ENCODE assay signal across 8 cellular contexts in the genomic region with DNA sequence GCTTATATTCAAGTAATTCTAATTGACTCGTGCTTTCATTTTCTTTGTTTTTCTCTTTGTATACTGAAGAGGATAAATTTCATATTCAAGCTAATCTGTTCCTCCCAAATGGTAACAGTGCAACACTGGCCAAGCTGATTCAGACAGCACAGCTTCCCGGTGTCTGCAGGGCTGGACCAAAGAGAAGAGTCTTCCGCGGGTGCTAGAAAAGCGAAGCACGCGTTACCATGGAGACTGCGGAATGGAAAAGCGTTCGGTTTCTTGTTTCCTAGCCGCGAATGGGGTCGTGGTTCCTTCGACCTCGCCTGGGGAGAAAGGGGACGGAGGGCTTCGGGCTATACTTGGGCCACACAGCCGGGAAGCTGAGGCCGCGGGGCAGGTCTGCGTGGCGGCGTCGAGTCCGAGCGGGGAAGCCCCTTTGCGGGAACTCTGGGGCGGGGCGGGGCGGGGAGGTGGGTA. TPM values are rescaled to one million over a fixed set of nuclear protein-coding genes. Genes with fewer than 3 reads are reported as not detected.
A peak's percentile ranks its signal among the peaks of the same experiment; 100 is the strongest.
DNase-seq lines count a peak whose midpoint lies in the region; ATAC-seq and TF ChIP-seq lines count a peak whose summit lies in the region.

No MANE protein-coding gene starts in this region.

- ATAC-seq in GM21526 (IDR thresholded peaks at IDR 0.05; ENCODE audit: low FRiP score, unreplicated experiment), result no peak

- intact Hi-C loops in CD14-positive monocyte (cut with micrococcal nuclease), result no loop called here

- H3K9me3 ChIP-seq in iPS-20b (ENCODE audit: insufficient read depth, low read depth, low read length) (no peaks in the 10 kb centered on the region), skeletal muscle tissue (ENCODE audit: control insufficient read depth in 3 of 3, low read length in 3 of 3) (no peaks in the 10 kb centered on the region), Karpas-422 (ENCODE audit: low read length) (no peaks in the 10 kb centered on the region)

- TF ChIP-seq CTCF in CD14-positive monocyte (IDR thresholded peaks at IDR 0.05) (no peak), brain (conservative IDR thresholded peaks at IDR 0.05) (no peak)

- H3K4me1 Mint-ChIP-seq in CD14-positive monocyte (peaks cover 10% of the 10 kb centered on the region), brain (peaks cover 21% of the 10 kb centered on the region)

- H3K27ac ChIP-seq in iPS-20b (ENCODE audit: low read length), result no peak overlapping the region
- H3K27ac ChIP-seq in skeletal muscle tissue (ENCODE audit: low read depth, low read length), result no peak overlapping the region
- no peak overlapping the region for H3K27ac ChIP-seq in Karpas-422 (ENCODE audit: low read length)

- no peak for DNase-seq in CD14-positive monocyte (ENCODE audit: low spot score)
- DNase-seq in HUDEP-2 (lab: John Stamatoyannopoulos, UW; ENCODE audit: unreplicated experiment in 76 of 76), result peak in 66 of 76 experiments; percentile 17 to 80 (median 51)
- DNase-seq in T follicular helper cell (ENCODE audit: low read depth), result peak; percentile 23
- DNase-seq in Karpas-422, result no peak

- H3K27ac Mint-ChIP-seq in CD14-positive monocyte (peak overlapping the region in 3 of 7 donors; percentile 7 to 66 (median 46)), brain (peak overlapping the region; percentile 53 to 95 (median 86))

- H4K20me1 ChIP-seq in Karpas-422 (ENCODE audit: insufficient read depth, low read depth, low read length), result no peaks in the 10 kb centered on the region

- H3K27me3 Mint-ChIP-seq in CD14-positive monocyte (ENCODE audit: low read depth in 3 of 3) (peaks cover 35 to 66% (median 53%) of the 10 kb centered on the region in 3 donors), brain (peaks cover 33% of the 10 kb centered on the region)

- no peaks in the 10 kb centered on the region for H3K79me2 ChIP-seq in Karpas-422 (ENCODE audit: low read length)

- H3K9me3 Mint-ChIP-seq in CD14-positive monocyte (peaks cover 7 to 21% (median 13%) of the 10 kb centered on the region in 7 donors), brain (no peaks in the 10 kb centered on the region)

- H3K27me3 ChIP-seq in iPS-20b (ENCODE audit: insufficient read depth, low read length) (peaks cover 92% of the 10 kb centered on the region), skeletal muscle tissue (ENCODE audit: control insufficient read depth in 3 of 3, insufficient read depth in 3 of 3, low read length in 3 of 3) (peaks cover 15 to 39% (median 31%) of the 10 kb centered on the region in 3 donors), Karpas-422 (ENCODE audit: low read length) (no peaks in the 10 kb centered on the region)

- no peak overlapping the region for H3K4me2 ChIP-seq in Karpas-422 (ENCODE audit: low read depth, low read length, poor library complexity, severe bottlenecking)

- no peaks in the 10 kb centered on the region for H3K9me2 ChIP-seq in Karpas-422 (replicated peaks; ENCODE audit: insufficient read depth, low read length)

- H3K36me3 Mint-ChIP-seq in CD14-positive monocyte, result peaks cover 2 to 6% of the 10 kb centered on the region in 2 donors
- H3K36me3 Mint-ChIP-seq in brain, result no peaks in the 10 kb centered on the region

- H3K36me3 ChIP-seq in iPS-20b (ENCODE audit: insufficient read depth, low read depth, low read length), result no peaks in the 10 kb centered on the region
- no peaks in the 10 kb centered on the region for H3K36me3 ChIP-seq in skeletal muscle tissue (ENCODE audit: control insufficient read depth in 3 of 3, insufficient read depth in 3 of 3, low read length in 3 of 3)
- H3K36me3 ChIP-seq in Karpas-422 (ENCODE audit: insufficient read depth, low read length), result no peaks in the 10 kb centered on the region

- no peak overlapping the region for H2AFZ ChIP-seq in Karpas-422 (ENCODE audit: low read length)

- peak overlapping the region; percentile 63 for H3K4me3 ChIP-seq in iPS-20b (ENCODE audit: low read length)
- peak overlapping the region; percentile 66 to 77 (median 76) for H3K4me3 ChIP-seq in skeletal muscle tissue (ENCODE audit: low read length in 3 of 3)
- H3K4me3 ChIP-seq in Karpas-422 (ENCODE audit: low read length), result no peak overlapping the region

- H3K4me3 Mint-ChIP-seq in CD14-positive monocyte (peak overlapping the region; percentile 81 to 95), brain (peak overlapping the region; percentile 82 to 95 (median 89))

- 0 out of 2 replicates have a peak, but pooled peaks cover 1% of the 10 kb centered on the region for H3K4me1 ChIP-seq in iPS-20b (ENCODE audit: insufficient read depth, low read length)
- H3K4me1 ChIP-seq in skeletal muscle tissue (ENCODE audit: control insufficient read depth in 3 of 3, insufficient read depth in 3 of 3, low read length in 3 of 3), result peaks cover 0 to 8% (median 3%) of the 10 kb centered on the region in 3 donors
- H3K4me1 ChIP-seq in Karpas-422 (ENCODE audit: low read length), result no peaks in the 10 kb centered on the region

- H3K9ac ChIP-seq in iPS-20b (ENCODE audit: low read depth, low read length) (no peak overlapping the region), skeletal muscle tissue (ENCODE audit: low read depth in 1 of 3, low read length in 3 of 3) (peak overlapping the region in 2 of 3 donors; percentile 41 to 78), Karpas-422 (ENCODE audit: low read length) (no peak overlapping the region)

RNA-seq across cellular contexts. Expression of a gene that starts 6.2 kb away (rescaled TPM):
- polyA plus RNA-seq in CD14-positive monocyte, result under 1 TPM in 1 of 2 donors, not detected in 1; 0.05 TPM
- not detected for polyA plus RNA-seq in brain (ENCODE audit: insufficient read depth, low read depth, low replicate concordance)
- total RNA-seq in skeletal muscle tissue, result 1.6 TPM
- total RNA-seq in Karpas-422 (2014; rRNA removed; shearing (Covaris generic); ENCODE audit: low replicate concordance), result not detected in 2 replicates

RNA-seq across cellular contexts. Expression of a gene that starts 33.7 kb away (rescaled TPM):
- not detected for polyA plus RNA-seq in CD14-positive monocyte
- polyA plus RNA-seq in brain (ENCODE audit: insufficient read depth, low read depth, low replicate concordance), result not detected
- not detected for total RNA-seq in skeletal muscle tissue
- not detected in 2 replicates for total RNA-seq in Karpas-422 (2014; rRNA removed; shearing (Covaris generic); ENCODE audit: low replicate concordance)

Comparison
In these comparisons a context has a peak if more than half of its experiments do, and no peak if none do; other contexts are left out.
1. DNase-seq: peak in HUDEP-2 (66 of 76) and T follicular helper cell (single experiment); none in CD14-positive monocyte (single experiment) and Karpas-422 (single experiment).
2. H3K9ac ChIP-seq: peak in skeletal muscle tissue (2 of 3); none in iPS-20b (single experiment) and Karpas-422 (single experiment).